Comparison of ENCODE assay signal across 29 cellular contexts in the genomic region with DNA sequence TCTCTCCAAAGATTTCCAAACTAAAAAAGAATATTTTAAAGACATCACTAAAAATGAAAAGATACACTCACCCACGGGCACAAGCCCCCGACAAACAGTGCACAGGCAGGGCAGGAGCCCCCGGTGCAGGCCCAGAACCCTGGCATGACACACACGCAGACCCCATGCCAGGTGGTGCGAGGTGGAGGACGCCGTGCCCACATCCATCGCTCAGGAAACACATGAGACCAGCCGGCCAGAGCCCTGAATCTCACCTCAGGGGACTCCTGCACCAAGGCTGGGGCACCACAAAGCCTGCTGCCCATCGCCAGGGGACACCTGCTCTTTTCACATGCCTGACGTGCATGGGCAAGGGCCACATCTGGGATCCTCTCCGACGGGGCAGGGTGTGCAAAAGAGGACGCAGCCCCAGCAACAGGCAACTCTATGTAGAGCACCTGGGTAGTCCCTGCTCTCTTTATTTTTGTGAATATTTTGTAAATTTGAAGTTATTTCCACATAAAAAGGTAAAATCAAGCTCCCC.
"Had no signal": no experiment of that assay in that cellular context is flagged by ENCODE, and none has a peak within 500 bp of the region (broad histone marks: within the 10 kb centered on the region; RNA-seq: fewer than 3 reads in every experiment).

No MANE protein-coding gene starts in this region.

- H2AFZ ChIP-seq: hepatocyte, parathyroid adenoma had no signal

- ATAC-seq: activated naive CD4-positive, alpha-beta T cell treated with anti-CD3 and anti-CD28 coated beads, Interleukin-2, amount 50 U/mL, for 72 hours; activated T-helper 17 cell treated with anti-CD3 and anti-CD28 coated beads, Interleukin-2, amount 50 U/mL, for 72 hours; gastroesophageal sphincter; psoas muscle; stimulated activated memory B cell treated with anti-CD40 and anti-IgM and Interleukin-4, amounts not matched to agents 10 μg/mL and 1 μg/mL and 100 μg/mL, for 72 hours; stimulated activated naive CD8-positive, alpha-beta T cell treated with anti-CD3 and anti-CD28 coated beads, Interleukin-15, amount 100 ng/mL, for 72 hours had no signal

- H3K27me3 Mint-ChIP-seq: activated CD4-positive, alpha-beta memory T cell treated with anti-CD3 and anti-CD28 coated beads for 36 hours; activated CD4-positive, alpha-beta T cell treated with anti-CD3 and anti-CD28 coated beads, Interleukin-2, amount 10 ng/mL, durations not matched to agents 24 days and 14 days; activated T-helper 17 cell treated with anti-CD3 and anti-CD28 coated beads, Interleukin-2, amount 50 U/mL, for 72 hours; stimulated activated memory B cell treated with anti-CD40 and anti-IgM and Interleukin-4, amounts not matched to agents 10 μg/mL and 1 μg/mL and 100 μg/mL, for 72 hours; stimulated activated naive CD8-positive, alpha-beta T cell treated with anti-CD3 and anti-CD28 coated beads, Interleukin-15, amount 100 ng/mL, for 72 hours had no signal

- H3K36me3 ChIP-seq: colonic mucosa had no signal

- H3K27ac Mint-ChIP-seq: activated CD4-positive, alpha-beta memory T cell treated with anti-CD3 and anti-CD28 coated beads for 36 hours; activated CD4-positive, alpha-beta T cell treated with anti-CD3 and anti-CD28 coated beads, Interleukin-2, amount 10 ng/mL, durations not matched to agents 24 days and 14 days; activated T-helper 17 cell treated with anti-CD3 and anti-CD28 coated beads, Interleukin-2, amount 50 U/mL, for 72 hours; stimulated activated memory B cell treated with anti-CD40 and anti-IgM and Interleukin-4, amounts not matched to agents 10 μg/mL and 1 μg/mL and 100 μg/mL, for 72 hours; stimulated activated naive CD8-positive, alpha-beta T cell treated with anti-CD3 and anti-CD28 coated beads, Interleukin-15, amount 100 ng/mL, for 72 hours; T-helper 1 cell treated with Interleukin-12 subunit alpha and Interleukin-12 subunit beta and Interleukin-4 antibody, amounts not matched to agents 30 μg/mL and 1 μg/mL, for 36 hours had no signal

- H3K9ac ChIP-seq: parathyroid adenoma had no signal

- H3K4me1 ChIP-seq: colonic mucosa, parathyroid adenoma had no signal

- H3K27me3 ChIP-seq: colonic mucosa, gastroesophageal sphincter, hepatocyte, thyroid gland had no signal

- H3K9me3 Mint-ChIP-seq: activated CD4-positive, alpha-beta memory T cell treated with anti-CD3 and anti-CD28 coated beads for 36 hours; activated CD4-positive, alpha-beta T cell treated with anti-CD3 and anti-CD28 coated beads, Interleukin-2, amount 10 ng/mL, durations not matched to agents 24 days and 14 days; activated naive CD4-positive, alpha-beta T cell treated with anti-CD3 and anti-CD28 coated beads, Interleukin-2, amount 50 U/mL, for 72 hours; activated T-helper 17 cell treated with anti-CD3 and anti-CD28 coated beads, Interleukin-2, amount 50 U/mL, for 72 hours; stimulated activated memory B cell treated with anti-CD40 and anti-IgM and Interleukin-4, amounts not matched to agents 10 μg/mL and 1 μg/mL and 100 μg/mL, for 72 hours; stimulated activated naive CD8-positive, alpha-beta T cell treated with anti-CD3 and anti-CD28 coated beads, Interleukin-15, amount 100 ng/mL, for 72 hours; T-helper 1 cell treated with Interleukin-12 subunit alpha and Interleukin-12 subunit beta and Interleukin-4 antibody, amounts not matched to agents 30 μg/mL and 1 μg/mL, for 36 hours had no signal

- DNase-seq: activated CD4-positive, alpha-beta memory T cell treated with anti-CD3 and anti-CD28 coated beads for 36 hours; activated CD4-positive, alpha-beta T cell treated with anti-CD3 and anti-CD28 coated beads, Interleukin-2, amount 10 ng/mL, durations not matched to agents 24 days and 14 days; activated CD4-positive, CD25-positive, alpha-beta regulatory T cell treated with anti-CD3 and anti-CD28 coated beads, Interleukin-2, amount 50 U/mL, for 72 hours; activated CD8-positive, alpha-beta memory T cell treated with anti-CD3 and anti-CD28 coated beads, Interleukin-2, amount 50 U/mL, for 4 hours; activated gamma-delta T cell treated with Interleukin-2 at 50 U/mL for 16 hours; activated T-cell treated with anti-CD3 and anti-CD28 coated beads, Interleukin-2, amount 50 U/mL, for 1 hour; anterior cingulate cortex; cerebellar nuclear complex; colonic mucosa; effector CD8-positive, alpha-beta T cell; islet precursor cell; left ventricle myocardium inferior; stimulated activated CD4-positive, alpha-beta T cell treated with anti-CD3 and anti-CD28 coated beads, Interleukin-1b, Interleukin-23, amount 100 ng/mL, for 48 hours; stimulated activated CD4-positive, alpha-beta T cell treated with anti-CD3 and anti-CD28 coated beads, Interleukin-4, amount 100 ng/mL, for 4 hours; stimulated activated CD8-positive, alpha-beta memory T cell treated with anti-CD3 and anti-CD28 coated beads, Interleukin-4, amount 100 ng/mL, for 48 hours; stimulated activated naive CD8-positive, alpha-beta T cell treated with anti-CD3 and anti-CD28 coated beads, Interleukin-15, amount 100 ng/mL, for 72 hours; substantia nigra; SW 1271; T1000; thyroid gland had no signal

- H3K4me2 ChIP-seq: hepatocyte, smooth muscle cell had no signal

- H3K9me3 ChIP-seq: colonic mucosa, gastroesophageal sphincter, left ventricle myocardium inferior, psoas muscle, thyroid gland had no signal

- H3K4me3 Mint-ChIP-seq: activated CD4-positive, alpha-beta memory T cell treated with anti-CD3 and anti-CD28 coated beads for 36 hours; activated CD4-positive, alpha-beta T cell treated with anti-CD3 and anti-CD28 coated beads, Interleukin-2, amount 10 ng/mL, durations not matched to agents 24 days and 14 days; stimulated activated memory B cell treated with anti-CD40 and anti-IgM and Interleukin-4, amounts not matched to agents 10 μg/mL and 1 μg/mL and 100 μg/mL, for 72 hours; stimulated activated naive CD8-positive, alpha-beta T cell treated with anti-CD3 and anti-CD28 coated beads, Interleukin-15, amount 100 ng/mL, for 72 hours; T-helper 1 cell treated with Interleukin-12 subunit alpha and Interleukin-12 subunit beta and Interleukin-4 antibody, amounts not matched to agents 30 μg/mL and 1 μg/mL, for 36 hours had no signal

- H3K4me3 ChIP-seq: colonic mucosa, gastroesophageal sphincter, hepatocyte, left ventricle myocardium inferior, psoas muscle, smooth muscle cell, thyroid gland had no signal

- H3K27ac ChIP-seq: colonic mucosa, gastroesophageal sphincter, hepatocyte, left ventricle myocardium inferior, parathyroid adenoma, psoas muscle, thyroid gland had no signal
